22 cellular contexts compared by ENCODE assay signal in genomic region chr6:166911248-166911677, GRCh38. TPM values are rescaled to one million over a fixed set of nuclear protein-coding genes. Genes with fewer than 3 reads are reported as not detected.
DNase-seq lines count a peak whose midpoint lies in the region; ATAC-seq, FAIRE-seq and TF ChIP-seq lines count a peak whose summit lies in the region.
"Had no signal": no experiment of that assay in that cellular context is flagged by ENCODE, and none has a peak within 500 bp of the region (broad histone marks: within the 10 kb centered on the region; RNA-seq: fewer than 3 reads in every experiment).

No MANE protein-coding gene starts in this region.

- no peak overlapping the region for H3K4me2 ChIP-seq in trophoblast cell (ENCODE audit: low read length)
- H3K4me2 ChIP-seq in mesenchymal stem cell (ENCODE audit: low read length, poor library complexity, severe bottlenecking), result no peak overlapping the region

- TF ChIP-seq CTCF in GM20000 (IDR thresholded peaks at IDR 0.05; ENCODE audit: extremely low read depth, missing control alignments), result no peak

- peaks cover 46% of the 10 kb centered on the region for H3K4me1 Mint-ChIP-seq in activated T-helper 1 cell treated with anti-CD3 and anti-CD28 coated beads, Interleukin-12 subunit alpha, Interleukin-12 subunit beta, Interleukin-2, Interleukin-4 antibody, amounts not matched to agents 30 ng/mL and 10 ng/mL and 1 ng/mL, durations not matched to agents 14 hours and 24 hours and 36 hours (ENCODE audit: low read depth)

- H4K91ac ChIP-seq in trophoblast cell (ENCODE audit: low read depth, low read length), result no peak overlapping the region
- H4K91ac ChIP-seq in mesenchymal stem cell (ENCODE audit: low read length), result no peak overlapping the region

- WGBS in trophoblast cell (ENCODE audit: extremely low coverage, insufficient coverage, insufficient read length), result no CpG with 5 or more reads among the region's 5 CpGs
- WGBS in mesenchymal stem cell, result 90% methylated on average over 4 of the region's 5 CpGs

- peak overlapping the region; percentile 75 for H3K27ac Mint-ChIP-seq in activated T-helper 1 cell treated with anti-CD3 and anti-CD28 coated beads, Interleukin-12 subunit alpha, Interleukin-12 subunit beta, Interleukin-2, Interleukin-4 antibody, amounts not matched to agents 30 ng/mL and 10 ng/mL and 1 ng/mL, durations not matched to agents 14 hours and 24 hours and 36 hours
- H3K27ac Mint-ChIP-seq: CD4-positive, alpha-beta T cell had no signal

- H3K9ac ChIP-seq in trophoblast cell (ENCODE audit: low read length) (no peak overlapping the region), mesenchymal stem cell (ENCODE audit: low read length) (no peak overlapping the region)

- no peak overlapping the region for H2BK12ac ChIP-seq in trophoblast cell (ENCODE audit: low read length)
- H2BK12ac ChIP-seq in mesenchymal stem cell (ENCODE audit: low read length in 2 of 2), result no peak overlapping the region

- H3K36me3 ChIP-seq in trophoblast cell (ENCODE audit: control insufficient read depth in 1 of 2, insufficient read depth in 2 of 2, low read length in 2 of 2) (no peaks in the 10 kb centered on the region), mesenchymal stem cell (ENCODE audit: control insufficient read depth in 1 of 2, insufficient read depth in 2 of 2, low read depth in 1 of 2, low read length in 2 of 2) (no peaks in the 10 kb centered on the region)
- H3K36me3 ChIP-seq: lower lobe of right lung, right lobe of liver, thoracic aorta had no signal

- H3K79me1 ChIP-seq in trophoblast cell (ENCODE audit: low read length) (no peaks in the 10 kb centered on the region), mesenchymal stem cell (replicated peaks; ENCODE audit: low read length, poor library complexity, severe bottlenecking) (no peaks in the 10 kb centered on the region)

- H3K4me3 ChIP-seq in trophoblast cell (ENCODE audit: low read depth, low read length), result no peak overlapping the region
- H3K4me3 ChIP-seq in mesenchymal stem cell (ENCODE audit: insufficient read depth in 1 of 2, low read depth in 1 of 2, low read length in 2 of 2), result no peak overlapping the region
- H3K4me3 ChIP-seq: lower lobe of right lung, right lobe of liver, thoracic aorta had no signal

- H3K23ac ChIP-seq in trophoblast cell (ENCODE audit: low read length) (no peak overlapping the region), mesenchymal stem cell (ENCODE audit: low read length in 2 of 2) (no peak overlapping the region)

- H3K4ac ChIP-seq in trophoblast cell (ENCODE audit: low read depth, low read length), result no peak overlapping the region
- no peak overlapping the region for H3K4ac ChIP-seq in mesenchymal stem cell (ENCODE audit: low read depth in 1 of 2, low read length in 2 of 2)

- H2AK5ac ChIP-seq in trophoblast cell (ENCODE audit: low read length) (no peak overlapping the region), mesenchymal stem cell (ENCODE audit: low read length, severe bottlenecking) (no peak overlapping the region)

- no peaks in the 10 kb centered on the region for H3K4me1 ChIP-seq in trophoblast cell (ENCODE audit: control insufficient read depth in 1 of 2, insufficient read depth in 2 of 2, low read length in 2 of 2)
- no peaks in the 10 kb centered on the region for H3K4me1 ChIP-seq in mesenchymal stem cell (ENCODE audit: control insufficient read depth, insufficient read depth, low read depth, low read length)
- H3K4me1 ChIP-seq: lower lobe of right lung, right lobe of liver had no signal

- no peak for TF ChIP-seq POLR2A in H54 (IDR thresholded peaks at IDR 0.05; ENCODE audit: low read depth, low read length)

- no peaks in the 10 kb centered on the region for H3K79me2 ChIP-seq in trophoblast cell (ENCODE audit: control insufficient read depth, insufficient read depth, low read length, poor library complexity)

- FAIRE-seq in H54 (lab: Jason Lieb, UNC), result no peak
- FAIRE-seq: endothelial cell of umbilical vein, HTR-8/SVneo, kidney had no signal

- H4K12ac ChIP-seq in trophoblast cell (ENCODE audit: low read depth, low read length), result no peak overlapping the region

- DNase-seq in GM20000 (ENCODE audit: low spot score), result peak; percentile 8
- peak; percentile 16 for DNase-seq in NCI-H226
- no peak for DNase-seq in activated T-helper 1 cell treated with anti-CD3 and anti-CD28 coated beads, Interleukin-12 subunit alpha, Interleukin-12 subunit beta, Interleukin-2, Interleukin-4 antibody, amounts not matched to agents 30 ng/mL and 10 ng/mL and 1 ng/mL, durations not matched to agents 14 hours and 24 hours and 36 hours (ENCODE audit: low spot score)
- peak; percentile 74 to 89 for DNase-seq in trophoblast cell
- DNase-seq in mesenchymal stem cell, result no peak
- no peak for DNase-seq in H54 (ENCODE audit: insufficient read length, low spot score)
- DNase-seq: CD4-positive, alpha-beta T cell; GOT3; KG1; kidney; lower lobe of right lung; MM.1S; NCI-H526; right lobe of liver; stimulated activated CD4-positive, alpha-beta T cell treated with anti-CD3 and anti-CD28 coated beads, Interleukin-4, amount 100 ng/mL, for 4 hours; stimulated activated naive CD8-positive, alpha-beta T cell treated with anti-CD3 and anti-CD28 coated beads, Interleukin-15, Interleukin-2, amounts not matched to agents 100 U/mL and 50 U/mL, for 24 hours; T1000 had no signal

- no peak overlapping the region for H3K14ac ChIP-seq in trophoblast cell (ENCODE audit: low read length)
- H3K14ac ChIP-seq in mesenchymal stem cell (ENCODE audit: low read length in 2 of 2), result no peak overlapping the region

- ATAC-seq in HG02885 (IDR thresholded peaks at IDR 0.05; ENCODE audit: poor library complexity, unreplicated experiment), result no peak
- ATAC-seq: lower lobe of right lung, right lobe of liver had no signal

- intact Hi-C loops in activated T-helper 1 cell treated with anti-CD3 and anti-CD28 coated beads, Interleukin-12 subunit alpha, Interleukin-12 subunit beta, Interleukin-2, Interleukin-4 antibody, amounts not matched to agents 30 ng/mL and 10 ng/mL and 1 ng/mL, durations not matched to agents 14 hours and 24 hours and 36 hours (cut with micrococcal nuclease), result loop anchor here (5.0 kb wide), 1 partner anchor 41 kb away; no protein-coding TSS in a partner anchor

- no peak overlapping the region for H2BK5ac ChIP-seq in trophoblast cell (ENCODE audit: low read depth, low read length, poor library complexity)
- no peak overlapping the region for H2BK5ac ChIP-seq in mesenchymal stem cell (ENCODE audit: low read depth, low read length, poor library complexity, severe bottlenecking)

- H3K9me3 Mint-ChIP-seq in activated T-helper 1 cell treated with anti-CD3 and anti-CD28 coated beads, Interleukin-12 subunit alpha, Interleukin-12 subunit beta, Interleukin-2, Interleukin-4 antibody, amounts not matched to agents 30 ng/mL and 10 ng/mL and 1 ng/mL, durations not matched to agents 14 hours and 24 hours and 36 hours, result peaks cover 7% of the 10 kb centered on the region

- no peak overlapping the region for H3K4me3 Mint-ChIP-seq in activated T-helper 1 cell treated with anti-CD3 and anti-CD28 coated beads, Interleukin-12 subunit alpha, Interleukin-12 subunit beta, Interleukin-2, Interleukin-4 antibody, amounts not matched to agents 30 ng/mL and 10 ng/mL and 1 ng/mL, durations not matched to agents 14 hours and 24 hours and 36 hours
- H3K4me3 Mint-ChIP-seq: CD4-positive, alpha-beta T cell; neural crest cell had no signal

- H4K8ac ChIP-seq in trophoblast cell (ENCODE audit: low read depth, low read length) (no peak overlapping the region), mesenchymal stem cell (ENCODE audit: low read length) (no peak overlapping the region)

- H3K27me3 ChIP-seq in trophoblast cell (ENCODE audit: insufficient read depth, low read length), result no peaks in the 10 kb centered on the region
- H3K27me3 ChIP-seq in mesenchymal stem cell (ENCODE audit: control insufficient read depth in 1 of 2, insufficient read depth in 1 of 2, low read length in 2 of 2), result peaks cover 2 to 4% of the 10 kb centered on the region in 2 experiments
- H3K27me3 ChIP-seq: right lobe of liver had no signal

- H3K27me3 Mint-ChIP-seq in activated T-helper 1 cell treated with anti-CD3 and anti-CD28 coated beads, Interleukin-12 subunit alpha, Interleukin-12 subunit beta, Interleukin-2, Interleukin-4 antibody, amounts not matched to agents 30 ng/mL and 10 ng/mL and 1 ng/mL, durations not matched to agents 14 hours and 24 hours and 36 hours (ENCODE audit: insufficient read depth), result no peaks in the 10 kb centered on the region
- H3K27me3 Mint-ChIP-seq: CD4-positive, alpha-beta T cell had no signal

- H3K36me3 Mint-ChIP-seq in activated T-helper 1 cell treated with anti-CD3 and anti-CD28 coated beads, Interleukin-12 subunit alpha, Interleukin-12 subunit beta, Interleukin-2, Interleukin-4 antibody, amounts not matched to agents 30 ng/mL and 10 ng/mL and 1 ng/mL, durations not matched to agents 14 hours and 24 hours and 36 hours (ENCODE audit: low read depth), result peaks cover 20% of the 10 kb centered on the region

- H3K27ac ChIP-seq in trophoblast cell (ENCODE audit: low read depth, low read length) (no peak overlapping the region), mesenchymal stem cell (ENCODE audit: low read length, poor library complexity, severe bottlenecking) (no peak overlapping the region)
- H3K27ac ChIP-seq: lower lobe of right lung, right lobe of liver, thoracic aorta had no signal

- H3K9me3 ChIP-seq in trophoblast cell (ENCODE audit: insufficient read depth, low read depth, low read length), result no peaks in the 10 kb centered on the region
- H3K9me3 ChIP-seq in mesenchymal stem cell (ENCODE audit: control insufficient read depth, low read length), result no peaks in the 10 kb centered on the region
- H3K9me3 ChIP-seq: lower lobe of right lung, right lobe of liver, thoracic aorta had no signal

- H3K18ac ChIP-seq in trophoblast cell (ENCODE audit: low read length) (no peak overlapping the region), mesenchymal stem cell (ENCODE audit: low read depth in 1 of 2, low read length in 2 of 2) (no peak overlapping the region)

- H2AFZ ChIP-seq in trophoblast cell (ENCODE audit: insufficient read depth, low read length, poor library complexity) (no peak overlapping the region), mesenchymal stem cell (ENCODE audit: low read depth, low read length) (no peak overlapping the region)

- no peak overlapping the region for H2BK15ac ChIP-seq in mesenchymal stem cell (ENCODE audit: low read depth, poor library complexity, severe bottlenecking)

- no peak overlapping the region for H2BK120ac ChIP-seq in trophoblast cell (ENCODE audit: insufficient read depth, low read length, poor library complexity)
- H2BK120ac ChIP-seq in mesenchymal stem cell (ENCODE audit: low read depth, low read length), result no peak overlapping the region

RNA-seq across cellular contexts. Expression of gene RNASET2, which starts 45.1 kb away (rescaled TPM):
- total RNA-seq in activated T-helper 1 cell treated with anti-CD3 and anti-CD28 coated beads, Interleukin-12 subunit alpha, Interleukin-12 subunit beta, Interleukin-2, Interleukin-4 antibody, amounts not matched to agents 30 ng/mL and 10 ng/mL and 1 ng/mL, durations not matched to agents 14 hours and 24 hours and 36 hours, result 99.5 TPM in 2 replicates
- polyA plus RNA-seq in trophoblast cell (2013), result 10.8 and 11.8 TPM in 2 replicates
- 27.7 TPM for polyA plus RNA-seq in mesenchymal stem cell (2013, experiment 1 of 2)
- 28.0 TPM for polyA plus RNA-seq in mesenchymal stem cell (2013, experiment 2 of 2)

Comparison
In these comparisons a context has a peak if more than half of its experiments do, and no peak if none do; other contexts are left out.
1. DNase-seq: peak in GM20000 (single experiment), NCI-H226 (single experiment) and trophoblast cell (2 of 2); none in activated T-helper 1 cell treated with anti-CD3 and anti-CD28 coated beads, Interleukin-12 subunit alpha, Interleukin-12 subunit beta, Interleukin-2, Interleukin-4 antibody, amounts not matched to agents 30 ng/mL and 10 ng/mL and 1 ng/mL, durations not matched to agents 14 hours and 24 hours and 36 hours (single experiment), mesenchymal stem cell (single experiment) and H54 (single experiment).